1 cellular context compared by ENCODE assay signal in the genomic region with DNA sequence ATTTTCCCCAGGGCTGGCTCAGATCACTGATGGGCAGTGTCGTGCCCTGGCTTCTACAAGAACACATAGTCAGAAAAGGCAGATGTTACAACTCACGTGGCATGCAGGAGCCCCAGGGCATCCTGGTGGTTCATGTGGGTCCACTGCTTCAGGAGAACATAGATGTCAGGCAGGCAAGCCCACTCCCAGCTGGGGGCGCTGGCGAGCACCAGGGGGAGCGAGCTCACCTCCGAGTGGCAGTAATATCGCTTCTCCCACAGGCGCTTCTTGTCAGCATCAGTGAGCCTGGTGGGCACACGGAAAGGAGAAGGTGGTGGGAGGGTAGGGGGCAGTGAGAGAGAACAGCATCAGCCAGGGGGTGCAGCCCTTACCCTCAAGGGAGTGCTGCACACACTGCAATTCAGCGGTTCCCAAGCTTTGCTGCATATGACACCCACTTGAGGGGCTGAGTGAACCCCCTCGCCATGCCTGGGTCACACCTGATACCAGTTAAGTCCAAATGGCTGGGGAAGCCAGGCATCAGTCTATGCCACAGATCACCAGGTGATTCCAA.
TF ChIP-seq lines count a peak whose summit lies in the region.

No MANE protein-coding gene starts in this region.

TF ChIP-seq in HEK293, 187 proteins besides CTCF, POLR2A, EP300 and RAD21 (continued from another document):
- TF ChIP-seq, protein P1, sequence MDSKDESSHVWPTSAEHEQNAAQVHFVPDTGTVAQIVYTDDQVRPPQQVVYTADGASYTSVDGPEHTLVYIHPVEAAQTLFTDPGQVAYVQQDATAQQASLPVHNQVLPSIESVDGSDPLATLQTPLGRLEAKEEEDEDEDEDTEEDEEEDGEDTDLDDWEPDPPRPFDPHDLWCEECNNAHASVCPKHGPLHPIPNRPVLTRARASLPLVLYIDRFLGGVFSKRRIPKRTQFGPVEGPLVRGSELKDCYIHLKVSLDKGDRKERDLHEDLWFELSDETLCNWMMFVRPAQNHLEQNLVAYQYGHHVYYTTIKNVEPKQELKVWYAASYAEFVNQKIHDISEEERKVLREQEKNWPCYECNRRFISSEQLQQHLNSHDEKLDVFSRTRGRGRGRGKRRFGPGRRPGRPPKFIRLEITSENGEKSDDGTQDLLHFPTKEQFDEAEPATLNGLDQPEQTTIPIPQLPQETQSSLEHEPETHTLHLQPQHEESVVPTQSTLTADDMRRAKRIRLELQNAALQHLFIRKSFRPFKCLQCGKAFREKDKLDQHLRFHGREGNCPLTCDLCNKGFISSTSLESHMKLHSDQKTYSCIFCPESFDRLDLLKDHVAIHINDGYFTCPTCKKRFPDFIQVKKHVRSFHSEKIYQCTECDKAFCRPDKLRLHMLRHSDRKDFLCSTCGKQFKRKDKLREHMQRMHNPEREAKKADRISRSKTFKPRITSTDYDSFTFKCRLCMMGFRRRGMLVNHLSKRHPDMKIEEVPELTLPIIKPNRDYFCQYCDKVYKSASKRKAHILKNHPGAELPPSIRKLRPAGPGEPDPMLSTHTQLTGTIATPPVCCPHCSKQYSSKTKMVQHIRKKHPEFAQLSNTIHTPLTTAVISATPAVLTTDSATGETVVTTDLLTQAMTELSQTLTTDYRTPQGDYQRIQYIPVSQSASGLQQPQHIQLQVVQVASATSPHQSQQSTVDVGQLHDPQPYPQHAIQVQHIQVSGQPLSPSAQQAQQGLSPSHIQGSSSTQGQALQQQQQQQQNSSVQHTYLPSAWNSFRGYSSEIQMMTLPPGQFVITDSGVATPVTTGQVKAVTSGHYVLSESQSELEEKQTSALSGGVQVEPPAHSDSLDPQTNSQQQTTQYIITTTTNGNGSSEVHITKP (tag by site-specific recombination; IDR thresholded peaks at IDR 0.05) = peak; percentile 37
- no peak for TF ChIP-seq ZNF133 (tag by site-specific recombination; IDR thresholded peaks at IDR 0.05)
- no peak for TF ChIP-seq ZNF114 (tag by site-specific recombination; IDR thresholded peaks at IDR 0.05)
- no peak for TF ChIP-seq ZBTB20 (tag by site-specific recombination; IDR thresholded peaks at IDR 0.05)
- no peak for TF ChIP-seq ZNF792 (tag by site-specific recombination; IDR thresholded peaks at IDR 0.05)
- no peak for TF ChIP-seq ZNF274 (IDR thresholded peaks at IDR 0.05; ENCODE audit: low read length)
- no peak for TF ChIP-seq ZNF274 (tag by site-specific recombination; IDR thresholded peaks at IDR 0.05; ENCODE audit: borderline replicate concordance)
- no peak for TF ChIP-seq SETDB1 (IDR thresholded peaks at IDR 0.05; ENCODE audit: insufficient read length, low read length)
- no peak for TF ChIP-seq YY2 (tag by site-specific recombination; IDR thresholded peaks at IDR 0.05)
- TF ChIP-seq ZNF202 (tag by site-specific recombination; IDR thresholded peaks at IDR 0.05; ENCODE audit: borderline replicate concordance) = no peak
